In genomic region chr1:225866061-225866844, GRCh38 we compare ENCODE assay signal across 9 cellular contexts. TPM values are rescaled to one million over a fixed set of nuclear protein-coding genes. Genes with fewer than 3 reads are reported as not detected.
DNase-seq lines count a peak whose midpoint lies in the region; ATAC-seq and TF ChIP-seq lines count a peak whose summit lies in the region.
"Had no signal": no experiment of that assay in that cellular context is flagged by ENCODE, and none has a peak within 500 bp of the region (broad histone marks: within the 10 kb centered on the region; RNA-seq: fewer than 3 reads in every experiment).

No MANE protein-coding gene starts in this region.

- no peaks in the 10 kb centered on the region for H3K27me3 ChIP-seq in esophagus squamous epithelium

- H3K4me1 ChIP-seq in esophagus squamous epithelium: peaks cover 0 to 24% (median 3%) of the 10 kb centered on the region in 3 donors

- peaks cover 38 to 99% (median 40%) of the 10 kb centered on the region in 3 donors for H3K36me3 ChIP-seq in esophagus squamous epithelium

- no peak for TF ChIP-seq POLR2A in esophagus squamous epithelium (IDR thresholded peaks at IDR 0.05)

- TF ChIP-seq CTCF in esophagus squamous epithelium (IDR thresholded peaks at IDR 0.05): no peak

- intact Hi-C loops in left colon (cut with DNase I, micrococcal nuclease) (no loop called here), esophagus squamous epithelium (cut with DNase I) (no loop called here)

- 59 to 92% methylated on average over 2 to 7 of the region's 8 CpGs for WGBS in esophagus squamous epithelium, 2 donors

- peak overlapping the region in 1 of 4 donors; percentile 28 for H3K27ac ChIP-seq in esophagus squamous epithelium
- H3K27ac ChIP-seq: KMS-11 had no signal

- DNase-seq in SIG-M5 (lab: John Stamatoyannopoulos, UW): peak; percentile 91
- DNase-seq in activated effector memory CD4-positive, alpha-beta T cell treated with anti-CD3 and anti-CD28 coated beads, Interleukin-2, amount 50 U/mL, for 16 hours: peak; percentile 88
- DNase-seq in non-pigmented ciliary epithelial cell (ENCODE audit: low read depth): peak; percentile 51
- DNase-seq in GM19240 (ENCODE audit: insufficient read length, low spot score): no peak
- DNase-seq in NCI-H1105 (lab: John Stamatoyannopoulos, UW): no peak
- DNase-seq in left colon: no peak
- DNase-seq in esophagus squamous epithelium (lab: John Stamatoyannopoulos, UW): no peak

- no peak overlapping the region for H3K4me3 ChIP-seq in esophagus squamous epithelium

- ATAC-seq in GM21717 (IDR thresholded peaks at IDR 0.05; ENCODE audit: unreplicated experiment): peak; percentile 69
- no peak for ATAC-seq in left colon

- H3K9me3 ChIP-seq in esophagus squamous epithelium: no peaks in the 10 kb centered on the region

RNA-seq across cellular contexts. Expression of gene TMEM63A, which starts 15.9 kb away (rescaled TPM):
- total RNA-seq in left colon (100 to 1,000 TPM; 108 to 196 TPM), esophagus squamous epithelium (10 to 100 TPM in 3 of 4 donors, 1 to 10 TPM in 1; 9.8 to 27.1 (median 18.3) TPM)

RNA-seq across cellular contexts. Expression of gene LEFTY1, which starts 22.7 kb away (rescaled TPM):
- 100 to 1,000 TPM; 106 to 385 TPM for total RNA-seq in left colon
- total RNA-seq in esophagus squamous epithelium: not detected

RNA-seq across cellular contexts. Expression of gene EPHX1, which starts 56.3 kb away (rescaled TPM):
- total RNA-seq in left colon (10 to 100 TPM; 59.3 to 67.3 TPM), esophagus squamous epithelium (100 to 1,000 TPM in 3 of 4 donors, 10 to 100 TPM in 1; 78.7 to 237 (median 151) TPM)

RNA-seq across cellular contexts. Expression of gene PYCR2, which starts 57.8 kb away (rescaled TPM):
- 10 to 100 TPM; 34.8 to 42.3 TPM for total RNA-seq in left colon
- 10 to 100 TPM; 23.0 to 35.1 (median 28.0) TPM for total RNA-seq in esophagus squamous epithelium

Comparison
In these comparisons a context has a peak if more than half of its experiments do, and no peak if none do; other contexts are left out.
1. DNase-seq: peak in SIG-M5 (single experiment), activated effector memory CD4-positive, alpha-beta T cell treated with anti-CD3 and anti-CD28 coated beads, Interleukin-2, amount 50 U/mL, for 16 hours (single experiment) and non-pigmented ciliary epithelial cell (single experiment); none in GM19240 (single experiment), NCI-H1105 (single experiment), left colon (0 of 2) and esophagus squamous epithelium (single experiment).
2. RNA of gene LEFTY1, which starts 22.7 kb away (total RNA-seq): 106 to 385 TPM in left colon; not detected in esophagus squamous epithelium; every median in the first group is over 100 times any median in the second.